8 cellular contexts compared by ENCODE assay signal in the genomic region with DNA sequence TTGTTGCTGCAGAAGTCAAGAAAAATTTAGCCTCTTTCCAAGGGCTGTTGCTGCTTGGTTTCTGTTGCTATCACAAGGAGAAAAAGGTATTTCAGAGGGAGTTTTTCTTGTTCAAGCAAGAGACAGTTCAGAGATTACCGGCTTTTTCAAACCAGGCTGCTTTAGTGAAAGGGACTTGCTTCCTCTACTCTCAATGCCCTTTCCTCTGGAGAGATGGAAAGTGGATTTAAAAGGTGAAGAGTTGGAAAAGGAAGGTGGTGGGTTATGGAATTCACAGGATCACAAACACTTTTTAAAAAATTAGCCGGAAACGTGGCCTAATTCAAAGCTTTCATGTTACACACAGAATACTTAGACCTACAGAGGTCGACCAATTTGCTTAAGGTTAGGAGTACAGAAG. TPM values are rescaled to one million over a fixed set of nuclear protein-coding genes. Genes with fewer than 3 reads are reported as not detected.
DNase-seq lines count a peak whose midpoint lies in the region; ATAC-seq lines count a peak whose summit lies in the region.

No MANE protein-coding gene starts in this region.

- H3K36me3 ChIP-seq in subcutaneous abdominal adipose tissue (ENCODE audit: control insufficient read depth in 5 of 5, insufficient read depth in 5 of 5, low read length in 5 of 5) = peaks cover 13 to 27% (median 13%) of the 10 kb centered on the region in 5 donors

- intact Hi-C loops in activated T-helper 1 cell treated with anti-CD3 and anti-CD28 coated beads, Interleukin-12 subunit alpha, Interleukin-12 subunit beta, Interleukin-2, Interleukin-4 antibody, amounts not matched to agents 30 ng/mL and 10 ng/mL and 1 ng/mL, durations not matched to agents 14 hours and 24 hours and 36 hours (cut with micrococcal nuclease) = loop anchor here (5.0 kb wide), 1 partner anchor 511 kb away; a partner anchor contains a TSS

- H3K4me3 ChIP-seq in iPS-11a (ENCODE audit: low read depth, low read length) = peak overlapping the region; percentile 65
- H3K4me3 ChIP-seq in subcutaneous abdominal adipose tissue (ENCODE audit: low read depth in 1 of 5, low read length in 5 of 5) = peak overlapping the region in 4 of 5 donors; percentile 83 to 88 (median 86)

- peaks cover 41% of the 10 kb centered on the region for H3K4me1 Mint-ChIP-seq in activated naive CD4-positive, alpha-beta T cell treated with anti-CD3 and anti-CD28 coated beads, Interleukin-2, amount 10 ng/mL, durations not matched to agents 7 days and 5 days
- peaks cover 43% of the 10 kb centered on the region for H3K4me1 Mint-ChIP-seq in activated T-helper 1 cell treated with anti-CD3 and anti-CD28 coated beads, Interleukin-12 subunit alpha, Interleukin-12 subunit beta, Interleukin-2, Interleukin-4 antibody, amounts not matched to agents 30 ng/mL and 10 ng/mL and 1 ng/mL, durations not matched to agents 14 hours and 24 hours and 36 hours (ENCODE audit: low read depth)

- H3K4me3 Mint-ChIP-seq in activated naive CD4-positive, alpha-beta T cell treated with anti-CD3 and anti-CD28 coated beads, Interleukin-2, amount 10 ng/mL, durations not matched to agents 7 days and 5 days = peak overlapping the region; percentile 88
- peak overlapping the region; percentile 95 for H3K4me3 Mint-ChIP-seq in activated T-helper 1 cell treated with anti-CD3 and anti-CD28 coated beads, Interleukin-12 subunit alpha, Interleukin-12 subunit beta, Interleukin-2, Interleukin-4 antibody, amounts not matched to agents 30 ng/mL and 10 ng/mL and 1 ng/mL, durations not matched to agents 14 hours and 24 hours and 36 hours

- CTCF ChIA-PET in activated naive CD4-positive, alpha-beta T cell treated with anti-CD3 and anti-CD28 coated beads, Interleukin-2, amount 10 ng/mL, durations not matched to agents 7 days and 5 days (lab: Charles Lee) = interaction anchor here (1.3 kb wide), 1 partner anchor 72 kb away, joined by 5 read pairs; no protein-coding TSS in a partner anchor

- H3K36me3 Mint-ChIP-seq in activated naive CD4-positive, alpha-beta T cell treated with anti-CD3 and anti-CD28 coated beads, Interleukin-2, amount 10 ng/mL, durations not matched to agents 7 days and 5 days = peaks cover 26% of the 10 kb centered on the region
- H3K36me3 Mint-ChIP-seq in activated T-helper 1 cell treated with anti-CD3 and anti-CD28 coated beads, Interleukin-12 subunit alpha, Interleukin-12 subunit beta, Interleukin-2, Interleukin-4 antibody, amounts not matched to agents 30 ng/mL and 10 ng/mL and 1 ng/mL, durations not matched to agents 14 hours and 24 hours and 36 hours (ENCODE audit: low read depth) = peaks cover 19% of the 10 kb centered on the region

- H3K27me3 ChIP-seq in subcutaneous abdominal adipose tissue (ENCODE audit: control insufficient read depth in 5 of 5, insufficient read depth in 4 of 5, low read length in 5 of 5) = no peaks in the 10 kb centered on the region

- no peak overlapping the region for H3K27ac Mint-ChIP-seq in activated naive CD4-positive, alpha-beta T cell treated with anti-CD3 and anti-CD28 coated beads, Interleukin-2, amount 10 ng/mL, durations not matched to agents 7 days and 5 days
- peak overlapping the region; percentile 90 for H3K27ac Mint-ChIP-seq in activated T-helper 1 cell treated with anti-CD3 and anti-CD28 coated beads, Interleukin-12 subunit alpha, Interleukin-12 subunit beta, Interleukin-2, Interleukin-4 antibody, amounts not matched to agents 30 ng/mL and 10 ng/mL and 1 ng/mL, durations not matched to agents 14 hours and 24 hours and 36 hours

- no peaks in the 10 kb centered on the region for H3K9me3 ChIP-seq in subcutaneous abdominal adipose tissue (ENCODE audit: control insufficient read depth in 5 of 5, low read length in 5 of 5)

- H3K9me3 Mint-ChIP-seq in activated naive CD4-positive, alpha-beta T cell treated with anti-CD3 and anti-CD28 coated beads, Interleukin-2, amount 10 ng/mL, durations not matched to agents 7 days and 5 days = no peaks in the 10 kb centered on the region
- H3K9me3 Mint-ChIP-seq in activated T-helper 1 cell treated with anti-CD3 and anti-CD28 coated beads, Interleukin-12 subunit alpha, Interleukin-12 subunit beta, Interleukin-2, Interleukin-4 antibody, amounts not matched to agents 30 ng/mL and 10 ng/mL and 1 ng/mL, durations not matched to agents 14 hours and 24 hours and 36 hours = no peaks in the 10 kb centered on the region

- no peak overlapping the region for H3K27ac ChIP-seq in subcutaneous abdominal adipose tissue (ENCODE audit: low read depth, low read length)

- ATAC-seq in GM21737 (IDR thresholded peaks at IDR 0.05; ENCODE audit: unreplicated experiment) = no peak

- H3K9ac ChIP-seq in subcutaneous abdominal adipose tissue (ENCODE audit: low read length in 5 of 5) = peak overlapping the region in 4 of 5 donors; percentile 95 to 98 (median 97)

- DNase-seq in activated naive CD4-positive, alpha-beta T cell treated with anti-CD3 and anti-CD28 coated beads, Interleukin-2, amount 10 ng/mL, durations not matched to agents 7 days and 5 days = no peak
- no peak for DNase-seq in activated naive CD4-positive, alpha-beta T cell (lab: John Stamatoyannopoulos, UW)
- DNase-seq in activated T-helper 1 cell treated with anti-CD3 and anti-CD28 coated beads, Interleukin-12 subunit alpha, Interleukin-12 subunit beta, Interleukin-2, Interleukin-4 antibody, amounts not matched to agents 30 ng/mL and 10 ng/mL and 1 ng/mL, durations not matched to agents 14 hours and 24 hours and 36 hours (ENCODE audit: low spot score) = no peak
- DNase-seq in NAMALWA (ENCODE audit: low spot score) = no peak
- no peak for DNase-seq in superior temporal gyrus (ENCODE audit: extremely low spot score)

- H3K27me3 Mint-ChIP-seq in activated naive CD4-positive, alpha-beta T cell treated with anti-CD3 and anti-CD28 coated beads, Interleukin-2, amount 10 ng/mL, durations not matched to agents 7 days and 5 days = no peaks in the 10 kb centered on the region
- peaks cover 3% of the 10 kb centered on the region for H3K27me3 Mint-ChIP-seq in activated T-helper 1 cell treated with anti-CD3 and anti-CD28 coated beads, Interleukin-12 subunit alpha, Interleukin-12 subunit beta, Interleukin-2, Interleukin-4 antibody, amounts not matched to agents 30 ng/mL and 10 ng/mL and 1 ng/mL, durations not matched to agents 14 hours and 24 hours and 36 hours (ENCODE audit: insufficient read depth)

- peaks cover 2 to 25% (median 22%) of the 10 kb centered on the region in 5 donors for H3K4me1 ChIP-seq in subcutaneous abdominal adipose tissue (ENCODE audit: control insufficient read depth in 5 of 5, insufficient read depth in 5 of 5, low read length in 5 of 5)

RNA-seq across cellular contexts. Expression of a gene that starts 1.1 kb away (rescaled TPM):
- total RNA-seq in activated T-helper 1 cell treated with anti-CD3 and anti-CD28 coated beads, Interleukin-12 subunit alpha, Interleukin-12 subunit beta, Interleukin-2, Interleukin-4 antibody, amounts not matched to agents 30 ng/mL and 10 ng/mL and 1 ng/mL, durations not matched to agents 14 hours and 24 hours and 36 hours = 79.3 and 87.1 TPM in 2 replicates

RNA-seq across cellular contexts. Expression of a gene that starts 40.2 kb away (rescaled TPM):
- 2,409 and 2,442 TPM in 2 replicates for total RNA-seq in activated T-helper 1 cell treated with anti-CD3 and anti-CD28 coated beads, Interleukin-12 subunit alpha, Interleukin-12 subunit beta, Interleukin-2, Interleukin-4 antibody, amounts not matched to agents 30 ng/mL and 10 ng/mL and 1 ng/mL, durations not matched to agents 14 hours and 24 hours and 36 hours

RNA-seq across cellular contexts. Expression of a gene that starts 48.7 kb away (rescaled TPM):
- total RNA-seq in activated T-helper 1 cell treated with anti-CD3 and anti-CD28 coated beads, Interleukin-12 subunit alpha, Interleukin-12 subunit beta, Interleukin-2, Interleukin-4 antibody, amounts not matched to agents 30 ng/mL and 10 ng/mL and 1 ng/mL, durations not matched to agents 14 hours and 24 hours and 36 hours = 0.26 and 0.27 TPM in 2 replicates
